ENCODE assay signal across 10 cellular contexts in genomic region chr7:835491-836401, GRCh38. TPM values are rescaled to one million over a fixed set of nuclear protein-coding genes. Genes with fewer than 3 reads are reported as not detected.
A peak's percentile ranks its signal among the peaks of the same experiment; 100 is the strongest.
DNase-seq lines count a peak whose midpoint lies in the region; ATAC-seq and TF ChIP-seq lines count a peak whose summit lies in the region.
"Had no signal": no experiment of that assay in that cellular context is flagged by ENCODE, and none has a peak within 500 bp of the region (broad histone marks: within the 10 kb centered on the region; RNA-seq: fewer than 3 reads in every experiment).

No MANE protein-coding gene starts in this region.

- no peaks in the 10 kb centered on the region for H3K27me3 ChIP-seq in aorta (ENCODE audit: control insufficient read depth in 1 of 2, insufficient read depth in 2 of 2, low read length in 1 of 2)

- H3K9me3 Mint-ChIP-seq in stimulated activated naive CD8-positive, alpha-beta T cell treated with anti-CD3 and anti-CD28 coated beads, Interleukin-15, amount 100 ng/mL, for 72 hours, result no peaks in the 10 kb centered on the region
- no peaks in the 10 kb centered on the region for H3K9me3 Mint-ChIP-seq in brain

- H3K36me3 Mint-ChIP-seq in brain, result peaks cover 43% of the 10 kb centered on the region

- intact Hi-C loops in mucosa of descending colon (cut with DNase I, micrococcal nuclease), result no loop called here
- intact Hi-C loops in aorta (cut with DNase I), result loop anchor here (2.0 to 5.0 kb wide), 2 partner anchors 39 to 48 kb away; no protein-coding TSS in a partner anchor

- no peak for DNase-seq in stimulated activated naive CD8-positive, alpha-beta T cell treated with anti-CD3 and anti-CD28 coated beads, Interleukin-15, amount 100 ng/mL, for 72 hours
- DNase-seq in stimulated activated naive CD8-positive, alpha-beta T cell treated with anti-CD3 and anti-CD28 coated beads, Interleukin-15, Interleukin-2, amounts not matched to agents 100 U/mL and 50 U/mL, for 24 hours, result no peak
- DNase-seq in mucosa of descending colon (peak in 2 of 3 donors; percentile 40 to 41), aorta (no peak), amygdala (lab: John Stamatoyannopoulos, UW) (no peak), activated gamma-delta T cell treated with Interleukin-2 at 50 U/mL for 16 hours (no peak)
- DNase-seq in activated CD4-positive, alpha-beta T cell treated with anti-CD3 and anti-CD28 coated beads for 4 hours, result no peak
- DNase-seq: activated CD8-positive, alpha-beta memory T cell treated with anti-CD3 and anti-CD28 coated beads, Interleukin-2, amount 50 U/mL, for 48 hours; foreskin melanocyte had no signal

- peaks cover 29% of the 10 kb centered on the region for H3K4me1 ChIP-seq in mucosa of descending colon (ENCODE audit: low read depth)
- H3K4me1 ChIP-seq in aorta (ENCODE audit: control insufficient read depth in 1 of 2, insufficient read depth in 2 of 2, low read length in 2 of 2), result peaks cover 0 to 2% of the 10 kb centered on the region in 2 donors

- peak overlapping the region in 1 of 2 donors; percentile 56 for H3K4me3 Mint-ChIP-seq in stimulated activated naive CD8-positive, alpha-beta T cell treated with anti-CD3 and anti-CD28 coated beads, Interleukin-15, amount 100 ng/mL, for 72 hours
- peak overlapping the region in 2 of 5 experiments; percentile 15 to 17 for H3K4me3 Mint-ChIP-seq in brain

- H3K9me3 ChIP-seq in mucosa of descending colon (no peaks in the 10 kb centered on the region), aorta (ENCODE audit: control insufficient read depth, low read length) (no peaks in the 10 kb centered on the region)

- H3K36me3 ChIP-seq in mucosa of descending colon (ENCODE audit: low read depth), result no peaks in the 10 kb centered on the region
- peaks cover 0 to 3% of the 10 kb centered on the region in 2 donors for H3K36me3 ChIP-seq in aorta (ENCODE audit: control insufficient read depth in 1 of 2, insufficient read depth in 2 of 2, low read length in 1 of 2)

- no peaks in the 10 kb centered on the region for H3K27me3 Mint-ChIP-seq in stimulated activated naive CD8-positive, alpha-beta T cell treated with anti-CD3 and anti-CD28 coated beads, Interleukin-15, amount 100 ng/mL, for 72 hours
- peaks cover 2% of the 10 kb centered on the region for H3K27me3 Mint-ChIP-seq in brain

- no peak for ATAC-seq in stimulated activated naive CD8-positive, alpha-beta T cell treated with anti-CD3 and anti-CD28 coated beads, Interleukin-15, amount 100 ng/mL, for 72 hours
- no peak for ATAC-seq in stimulated activated naive CD8-positive, alpha-beta T cell treated with anti-CD3 and anti-CD28 coated beads, Interleukin-15, Interleukin-2, amounts not matched to agents 100 U/mL and 50 U/mL, for 24 hours
- peak; percentile 79 for ATAC-seq in mucosa of descending colon
- no peak for ATAC-seq in aorta (ENCODE audit: low FRiP score)

- no peak overlapping the region for H3K4me3 ChIP-seq in mucosa of descending colon
- no peak overlapping the region for H3K4me3 ChIP-seq in aorta (ENCODE audit: low read length in 2 of 2)

- H3K27ac Mint-ChIP-seq in stimulated activated naive CD8-positive, alpha-beta T cell treated with anti-CD3 and anti-CD28 coated beads, Interleukin-15, amount 100 ng/mL, for 72 hours, result peak overlapping the region; percentile 19 to 67
- H3K27ac Mint-ChIP-seq in brain, result peak overlapping the region; percentile 71 to 93 (median 79)

- 65 to 68% methylated on average over 27 of the region's 27 CpGs for WGBS in aorta, 2 donors

- peaks cover 63% of the 10 kb centered on the region for H3K4me1 Mint-ChIP-seq in stimulated activated naive CD8-positive, alpha-beta T cell treated with anti-CD3 and anti-CD28 coated beads, Interleukin-15, amount 100 ng/mL, for 72 hours
- peaks cover 57% of the 10 kb centered on the region for H3K4me1 Mint-ChIP-seq in brain

- TF ChIP-seq CTCF in brain (conservative IDR thresholded peaks at IDR 0.05), result peak in 1 of 2 experiments; percentile 4
- TF ChIP-seq CTCF in mucosa of descending colon (IDR thresholded peaks at IDR 0.05), result no peak

- peak overlapping the region; percentile 15 to 68 for H3K27ac ChIP-seq in aorta (ENCODE audit: low read depth in 1 of 2, low read length in 2 of 2)

RNA-seq across cellular contexts. Expression of gene SUN1, which starts 3.5 kb away (rescaled TPM):
- 128 TPM for polyA plus RNA-seq in brain (ENCODE audit: insufficient read depth, low read depth, low replicate concordance)
- 100 to 1,000 TPM; 151 to 179 (median 164) TPM for total RNA-seq in mucosa of descending colon
- total RNA-seq in aorta, result 100 to 1,000 TPM; 200 to 236 TPM
- 100 to 1,000 TPM in 1 of 2 donors, 10 to 100 TPM in 1; 36.3 to 120 TPM for polyA plus RNA-seq in aorta

RNA-seq across cellular contexts. Expression of gene GET4, which starts 40.6 kb away (rescaled TPM):
- polyA plus RNA-seq in brain (ENCODE audit: insufficient read depth, low read depth, low replicate concordance) (37.7 TPM), aorta (10 to 100 TPM; 16.5 to 58.3 TPM)
- total RNA-seq in mucosa of descending colon (10 to 100 TPM; 36.9 to 48.8 (median 48.2) TPM), aorta (10 to 100 TPM; 19.9 to 22.7 TPM)

Comparison
In these comparisons a context has a peak if more than half of its experiments do, and no peak if none do; other contexts are left out.
1. DNase-seq: peak in mucosa of descending colon (2 of 3); none in stimulated activated naive CD8-positive, alpha-beta T cell treated with anti-CD3 and anti-CD28 coated beads, Interleukin-15, amount 100 ng/mL, for 72 hours (0 of 2), stimulated activated naive CD8-positive, alpha-beta T cell treated with anti-CD3 and anti-CD28 coated beads, Interleukin-15, Interleukin-2, amounts not matched to agents 100 U/mL and 50 U/mL, for 24 hours (single experiment), aorta (0 of 2), amygdala (0 of 56), activated CD4-positive, alpha-beta T cell treated with anti-CD3 and anti-CD28 coated beads for 4 hours (0 of 2) and activated gamma-delta T cell treated with Interleukin-2 at 50 U/mL for 16 hours (single experiment).
2. intact Hi-C loops: an anchor here in aorta (2.0 to 5.0 kb wide); none called in mucosa of descending colon.